Comparison of ENCODE assay signal across 8 cellular contexts in the genomic region with DNA sequence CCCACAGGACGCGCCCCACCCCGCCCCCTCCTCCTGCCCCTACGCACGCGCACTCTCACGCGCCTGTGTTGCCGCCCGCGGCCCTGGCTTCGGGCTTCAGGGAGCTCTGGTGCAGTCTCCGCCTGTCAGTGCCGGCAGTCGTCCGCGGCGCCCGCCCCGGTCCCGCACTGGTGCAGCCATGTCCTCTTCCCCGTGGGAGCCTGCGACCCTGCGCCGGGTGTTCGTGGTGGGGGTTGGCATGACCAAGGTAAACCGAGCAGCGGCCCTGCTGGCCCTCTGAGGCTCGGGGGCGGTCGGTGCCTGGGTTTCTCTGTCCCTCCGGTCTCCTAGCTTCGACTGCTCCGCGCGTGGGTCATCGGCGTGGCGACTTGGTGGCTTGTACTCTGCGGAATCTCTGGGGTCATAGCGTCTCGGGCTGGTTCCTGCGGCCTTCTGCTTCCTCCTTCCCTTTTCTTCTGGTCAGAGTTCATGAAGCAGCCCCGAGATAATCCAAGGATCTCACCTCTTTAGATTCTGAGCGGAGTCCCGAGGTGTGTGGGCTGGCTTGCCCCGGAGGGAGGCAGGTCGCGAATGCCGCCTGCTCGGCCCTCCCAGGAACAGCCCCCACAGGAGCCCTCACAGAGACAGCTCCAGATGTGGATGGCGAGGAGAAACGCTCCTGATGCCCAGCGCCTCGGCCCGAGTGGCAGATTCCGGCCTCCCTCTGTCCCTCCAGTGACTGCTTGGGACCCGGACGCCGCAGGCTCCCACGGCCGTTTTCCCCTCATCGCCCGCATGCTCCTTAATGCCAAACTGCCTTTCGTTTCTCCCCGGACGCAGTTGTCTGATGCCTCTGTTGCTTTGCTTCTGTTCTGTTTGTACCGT. TPM values are rescaled to one million over a fixed set of nuclear protein-coding genes. Genes with fewer than 3 reads are reported as not detected.
DNase-seq lines count a peak whose midpoint lies in the region; ATAC-seq and TF ChIP-seq lines count a peak whose summit lies in the region.

A gene with protein sequence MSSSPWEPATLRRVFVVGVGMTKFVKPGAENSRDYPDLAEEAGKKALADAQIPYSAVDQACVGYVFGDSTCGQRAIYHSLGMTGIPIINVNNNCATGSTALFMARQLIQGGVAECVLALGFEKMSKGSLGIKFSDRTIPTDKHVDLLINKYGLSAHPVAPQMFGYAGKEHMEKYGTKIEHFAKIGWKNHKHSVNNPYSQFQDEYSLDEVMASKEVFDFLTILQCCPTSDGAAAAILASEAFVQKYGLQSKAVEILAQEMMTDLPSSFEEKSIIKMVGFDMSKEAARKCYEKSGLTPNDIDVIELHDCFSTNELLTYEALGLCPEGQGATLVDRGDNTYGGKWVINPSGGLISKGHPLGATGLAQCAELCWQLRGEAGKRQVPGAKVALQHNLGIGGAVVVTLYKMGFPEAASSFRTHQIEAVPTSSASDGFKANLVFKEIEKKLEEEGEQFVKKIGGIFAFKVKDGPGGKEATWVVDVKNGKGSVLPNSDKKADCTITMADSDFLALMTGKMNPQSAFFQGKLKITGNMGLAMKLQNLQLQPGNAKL (plus strand): TSS at position 58 of the 864 bp plus-strand sequence. CDS start 121 bp downstream, at position 179.

- TF ChIP-seq CTCF in GM20000 (IDR thresholded peaks at IDR 0.05; ENCODE audit: extremely low read depth, missing control alignments) = no peak
- no peak for TF ChIP-seq CTCF in LNCaP clone FGC (IDR thresholded peaks at IDR 0.05; ENCODE audit: control insufficient read depth, extremely low read depth, insufficient read depth)

- peaks cover 5 to 26% (median 20%) of the 10 kb centered on the region in 4 donors for H3K4me1 Mint-ChIP-seq in CD4-positive, CD25-positive, alpha-beta regulatory T cell

- peak; percentile 70 to 81 (median 78) for DNase-seq in CD4-positive, CD25-positive, alpha-beta regulatory T cell
- DNase-seq in GM20000 (ENCODE audit: low spot score) (peak; percentile 89), LNCaP clone FGC (ENCODE audit: low read depth) (peak; percentile 19), T-helper 1 cell (peak; percentile 54 to 78 (median 72)), amniotic stem cell (lab: John Stamatoyannopoulos, UW) (peak; percentile 31), left ventricle myocardium superior (peak; percentile 92), pulmonary artery endothelial cell (ENCODE audit: low read depth, low spot score) (peak; percentile 17), ureter (ENCODE audit: low spot score) (peak; percentile 84)

- H3K27ac Mint-ChIP-seq in CD4-positive, CD25-positive, alpha-beta regulatory T cell = peak within 1 kb of the TSS in 2 of 3 donors; percentile 76 to 86

- H3K36me3 ChIP-seq in CD4-positive, CD25-positive, alpha-beta regulatory T cell (ENCODE audit: control insufficient read depth, insufficient read depth, low read length) = no peaks in the 10 kb centered on the region

- H3K27ac ChIP-seq in CD4-positive, CD25-positive, alpha-beta regulatory T cell (ENCODE audit: insufficient read depth, low read length, poor library complexity, severe bottlenecking) = no peak within 1 kb of the TSS

- intact Hi-C loops in left ventricle myocardium superior (cut with micrococcal nuclease) = no loop called here

- no peaks in the 10 kb centered on the region for H3K36me3 Mint-ChIP-seq in CD4-positive, CD25-positive, alpha-beta regulatory T cell

- peaks cover 11% of the 10 kb centered on the region for H3K4me1 ChIP-seq in CD4-positive, CD25-positive, alpha-beta regulatory T cell (ENCODE audit: control insufficient read depth, insufficient read depth, low read length, poor library complexity, severe bottlenecking)

- H3K27me3 Mint-ChIP-seq in CD4-positive, CD25-positive, alpha-beta regulatory T cell = peaks cover 9% of the 10 kb centered on the region

- no peaks in the 10 kb centered on the region for H3K27me3 ChIP-seq in CD4-positive, CD25-positive, alpha-beta regulatory T cell (ENCODE audit: control insufficient read depth, insufficient read depth, low read length)

- H3K4me3 Mint-ChIP-seq in CD4-positive, CD25-positive, alpha-beta regulatory T cell = peak within 1 kb of the TSS; percentile 87 to 96 (median 90)

- no peaks in the 10 kb centered on the region for H3K9me3 ChIP-seq in CD4-positive, CD25-positive, alpha-beta regulatory T cell (ENCODE audit: control insufficient read depth in 2 of 2, low read length in 2 of 2)

- peak; percentile 89 to 92 for ATAC-seq in CD4-positive, CD25-positive, alpha-beta regulatory T cell (ENCODE audit: low read depth in 2 of 2)
- ATAC-seq in left ventricle myocardium superior = peak; percentile 97

- H3K4me3 ChIP-seq in CD4-positive, CD25-positive, alpha-beta regulatory T cell (ENCODE audit: low read depth, low read length) = peak within 1 kb of the TSS; percentile 74
- H3K4me3 ChIP-seq in LNCaP clone FGC (ENCODE audit: low read depth, low read length) = peak within 1 kb of the TSS; percentile 62

- H3K9me3 Mint-ChIP-seq in CD4-positive, CD25-positive, alpha-beta regulatory T cell = no peaks in the 10 kb centered on the region

RNA-seq across cellular contexts. Expression of the gene that starts here (rescaled TPM):
- 58.9 TPM for total RNA-seq in CD4-positive, CD25-positive, alpha-beta regulatory T cell
- polyA plus RNA-seq in CD4-positive, CD25-positive, alpha-beta regulatory T cell = 100 to 1,000 TPM; 150 to 213 (median 169) TPM
- 144 TPM for total RNA-seq in left ventricle myocardium superior
- total RNA-seq in pulmonary artery endothelial cell = 130 and 137 TPM in 2 replicates
- 138 TPM for total RNA-seq in ureter

Comparison
In these comparisons a context has a peak if more than half of its experiments do, and no peak if none do; other contexts are left out.
1. DNase-seq: peak in every context shown above with its lines; median percentile 92 in left ventricle myocardium superior; 89 in GM20000; 84 in ureter; 78 in CD4-positive, CD25-positive, alpha-beta regulatory T cell; 72 in T-helper 1 cell; 31 in amniotic stem cell; 19 in LNCaP clone FGC; 17 in pulmonary artery endothelial cell.